Comparison of ENCODE assay signal across 1 cellular context in the genomic region with DNA sequence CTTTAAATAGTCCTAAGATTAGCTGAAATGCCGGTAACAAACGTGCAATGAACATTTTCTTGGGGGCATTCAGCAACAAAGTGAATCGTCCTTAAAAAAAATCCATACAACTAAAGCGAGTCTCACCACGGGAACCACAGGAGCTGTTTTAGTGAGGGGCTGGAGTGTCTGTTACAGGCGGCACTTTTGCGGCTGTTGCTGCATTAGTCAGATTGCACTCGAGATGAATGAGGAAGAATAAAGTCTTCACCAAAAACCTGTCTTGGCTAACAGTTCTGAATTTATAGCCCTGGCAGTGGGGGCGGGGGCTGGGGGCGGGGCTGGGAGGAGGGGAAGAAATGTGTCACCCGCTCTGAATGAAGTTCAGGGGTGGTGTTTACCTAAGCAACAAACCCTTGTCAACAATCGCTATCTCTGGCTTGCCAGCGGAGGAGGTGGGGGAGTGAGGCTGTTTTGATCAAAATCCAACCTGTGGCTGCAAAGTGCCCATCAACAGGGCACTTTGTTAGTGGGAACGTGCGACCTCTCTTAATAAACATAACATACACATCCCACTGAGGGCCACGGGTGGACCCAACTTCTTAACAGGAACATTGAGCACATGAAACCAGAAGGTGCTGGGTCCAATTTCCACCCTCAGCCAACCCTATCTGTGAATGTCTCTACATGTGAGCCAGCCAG.
A peak's percentile ranks its signal among the peaks of the same experiment; 100 is the strongest.
TF ChIP-seq lines count a peak whose summit lies in the region.

No MANE protein-coding gene starts in this region.

TF ChIP-seq in K562, 482 proteins besides CTCF, POLR2A, EP300 and RAD21 (continued from another document and continues in another):
- TF ChIP-seq MTA2 (IDR thresholded peaks at IDR 0.05; ENCODE audit: low read depth): 0 out of 2 replicates have a peak, but pooled peaks have one; percentile 39
- TF ChIP-seq TRIM24 (IDR thresholded peaks at IDR 0.05): peak in 1 of 2 experiments; percentile 16; a peak in 1 of 4 replicates
- peak; percentile 15; the same call in 1 of the 2 replicates for TF ChIP-seq HDAC2 (IDR thresholded peaks at IDR 0.05)
- TF ChIP-seq RCOR1 (IDR thresholded peaks at IDR 0.05; ENCODE audit: borderline replicate concordance in 1 of 2, low read depth in 2 of 2, low read length in 2 of 2): peak in 1 of 2 experiments; percentile 71; a peak in 2 of 4 replicates
- TF ChIP-seq CBFA2T2 (conservative IDR thresholded peaks at IDR 0.05): peak; percentile 45; the same call in 1 of the 2 replicates
- TF ChIP-seq CTBP1 (IDR thresholded peaks at IDR 0.05; ENCODE audit: borderline replicate concordance): peak; percentile 63; the same call in 1 of the 2 replicates
- TF ChIP-seq ZNF232 (CRISPR knock-in tag; IDR thresholded peaks at IDR 0.05): no peak
- TF ChIP-seq ATF1 (CRISPR knock-in tag; IDR thresholded peaks at IDR 0.05): no peak
- no peak for TF ChIP-seq ATF1 (tag; IDR thresholded peaks at IDR 0.05)
- no peak for TF ChIP-seq POLR2B (IDR thresholded peaks at IDR 0.05; ENCODE audit: low read depth, partially characterized antibody)
- peak in 1 of 2 experiments; percentile 63; a peak in 1 of 4 replicates for TF ChIP-seq ZMIZ1 (IDR thresholded peaks at IDR 0.05; ENCODE audit: low read depth in 2 of 2, low read length in 2 of 2)
- TF ChIP-seq HMG20A (CRISPR knock-in tag; conservative IDR thresholded peaks at IDR 0.05): no peak
- no peak for TF ChIP-seq NR2F6 (CRISPR knock-in tag; IDR thresholded peaks at IDR 0.05)
- TF ChIP-seq SMAD1 (IDR thresholded peaks at IDR 0.05; ENCODE audit: low read depth, low read length, partially characterized antibody): peak; percentile 34
- peak; percentile 76; the same call in 1 of the 2 replicates for TF ChIP-seq SMARCE1 (IDR thresholded peaks at IDR 0.05)
- no peak for TF ChIP-seq ESRRA (IDR thresholded peaks at IDR 0.05; ENCODE audit: borderline replicate concordance, low read depth)
- TF ChIP-seq BHLHE40 (IDR thresholded peaks at IDR 0.05; ENCODE audit: low read length): peak; percentile 81
- no peak for TF ChIP-seq MTF1 (CRISPR knock-in tag; IDR thresholded peaks at IDR 0.05; ENCODE audit: borderline replicate concordance)
- TF ChIP-seq ZNF592 (IDR thresholded peaks at IDR 0.05): no peak
- TF ChIP-seq NFE2L1 (tag; IDR thresholded peaks at IDR 0.05; ENCODE audit: borderline replicate concordance, low read depth): no peak
- TF ChIP-seq POLR2AphosphoS5 (IDR thresholded peaks at IDR 0.05; ENCODE audit: control insufficient read depth, insufficient read depth, low read depth, low read length): peak; percentile 60; the same call in 1 of the 2 replicates
- no peak for TF ChIP-seq ZBTB12 (CRISPR knock-in tag; IDR thresholded peaks at IDR 0.05)
- no peak for TF ChIP-seq ZNF347 (CRISPR knock-in tag; IDR thresholded peaks at IDR 0.05; ENCODE audit: low read depth)
- TF ChIP-seq ZNF398 (CRISPR knock-in tag; IDR thresholded peaks at IDR 0.05): no peak
- TF ChIP-seq FOXJ3 (CRISPR knock-in tag; IDR thresholded peaks at IDR 0.05): peak; percentile 85
- TF ChIP-seq, protein P1, sequence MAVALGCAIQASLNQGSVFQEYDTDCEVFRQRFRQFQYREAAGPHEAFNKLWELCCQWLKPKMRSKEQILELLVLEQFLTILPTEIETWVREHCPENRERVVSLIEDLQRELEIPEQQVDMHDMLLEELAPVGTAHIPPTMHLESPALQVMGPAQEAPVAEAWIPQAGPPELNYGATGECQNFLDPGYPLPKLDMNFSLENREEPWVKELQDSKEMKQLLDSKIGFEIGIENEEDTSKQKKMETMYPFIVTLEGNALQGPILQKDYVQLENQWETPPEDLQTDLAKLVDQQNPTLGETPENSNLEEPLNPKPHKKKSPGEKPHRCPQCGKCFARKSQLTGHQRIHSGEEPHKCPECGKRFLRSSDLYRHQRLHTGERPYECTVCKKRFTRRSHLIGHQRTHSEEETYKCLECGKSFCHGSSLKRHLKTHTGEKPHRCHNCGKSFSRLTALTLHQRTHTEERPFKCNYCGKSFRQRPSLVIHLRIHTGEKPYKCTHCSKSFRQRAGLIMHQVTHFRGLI (CRISPR knock-in tag; IDR thresholded peaks at IDR 0.05): no peak
- TF ChIP-seq, protein P2, sequence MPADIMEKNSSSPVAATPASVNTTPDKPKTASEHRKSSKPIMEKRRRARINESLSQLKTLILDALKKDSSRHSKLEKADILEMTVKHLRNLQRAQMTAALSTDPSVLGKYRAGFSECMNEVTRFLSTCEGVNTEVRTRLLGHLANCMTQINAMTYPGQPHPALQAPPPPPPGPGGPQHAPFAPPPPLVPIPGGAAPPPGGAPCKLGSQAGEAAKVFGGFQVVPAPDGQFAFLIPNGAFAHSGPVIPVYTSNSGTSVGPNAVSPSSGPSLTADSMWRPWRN (IDR thresholded peaks at IDR 0.05; ENCODE audit: low read depth): peak; percentile 72; the same call in 1 of the 2 replicates
- TF ChIP-seq ZNF764 (CRISPR knock-in tag; IDR thresholded peaks at IDR 0.05; ENCODE audit: low read depth): no peak
- TF ChIP-seq, protein P3, sequence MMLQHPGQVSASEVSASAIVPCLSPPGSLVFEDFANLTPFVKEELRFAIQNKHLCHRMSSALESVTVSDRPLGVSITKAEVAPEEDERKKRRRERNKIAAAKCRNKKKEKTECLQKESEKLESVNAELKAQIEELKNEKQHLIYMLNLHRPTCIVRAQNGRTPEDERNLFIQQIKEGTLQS (IDR thresholded peaks at IDR 0.05): peak; percentile 29; the same call in 1 of the 2 replicates
- TF ChIP-seq, protein P3 (CRISPR knock-in tag; conservative IDR thresholded peaks at IDR 0.05): no peak
- 0 out of 2 replicates have a peak, but pooled peaks have one; percentile 48 for TF ChIP-seq MTA1 (IDR thresholded peaks at IDR 0.05; ENCODE audit: borderline replicate concordance)
- TF ChIP-seq, protein P4, sequence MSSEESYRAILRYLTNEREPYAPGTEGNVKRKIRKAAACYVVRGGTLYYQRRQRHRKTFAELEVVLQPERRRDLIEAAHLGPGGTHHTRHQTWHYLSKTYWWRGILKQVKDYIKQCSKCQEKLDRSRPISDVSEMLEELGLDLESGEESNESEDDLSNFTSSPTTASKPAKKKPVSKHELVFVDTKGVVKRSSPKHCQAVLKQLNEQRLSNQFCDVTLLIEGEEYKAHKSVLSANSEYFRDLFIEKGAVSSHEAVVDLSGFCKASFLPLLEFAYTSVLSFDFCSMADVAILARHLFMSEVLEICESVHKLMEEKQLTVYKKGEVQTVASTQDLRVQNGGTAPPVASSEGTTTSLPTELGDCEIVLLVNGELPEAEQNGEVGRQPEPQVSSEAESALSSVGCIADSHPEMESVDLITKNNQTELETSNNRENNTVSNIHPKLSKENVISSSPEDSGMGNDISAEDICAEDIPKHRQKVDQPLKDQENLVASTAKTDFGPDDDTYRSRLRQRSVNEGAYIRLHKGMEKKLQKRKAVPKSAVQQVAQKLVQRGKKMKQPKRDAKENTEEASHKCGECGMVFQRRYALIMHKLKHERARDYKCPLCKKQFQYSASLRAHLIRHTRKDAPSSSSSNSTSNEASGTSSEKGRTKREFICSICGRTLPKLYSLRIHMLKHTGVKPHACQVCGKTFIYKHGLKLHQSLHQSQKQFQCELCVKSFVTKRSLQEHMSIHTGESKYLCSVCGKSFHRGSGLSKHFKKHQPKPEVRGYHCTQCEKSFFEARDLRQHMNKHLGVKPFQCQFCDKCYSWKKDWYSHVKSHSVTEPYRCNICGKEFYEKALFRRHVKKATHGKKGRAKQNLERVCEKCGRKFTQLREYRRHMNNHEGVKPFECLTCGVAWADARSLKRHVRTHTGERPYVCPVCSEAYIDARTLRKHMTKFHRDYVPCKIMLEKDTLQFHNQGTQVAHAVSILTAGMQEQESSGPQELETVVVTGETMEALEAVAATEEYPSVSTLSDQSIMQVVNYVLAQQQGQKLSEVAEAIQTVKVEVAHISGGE (CRISPR knock-in tag; IDR thresholded peaks at IDR 0.05): 0 out of 6 replicates have a peak, but pooled peaks of 1 of the 3 experiments have one; percentile 30
- TF ChIP-seq RBM14 (IDR thresholded peaks at IDR 0.05; ENCODE audit: borderline replicate concordance, insufficient read depth, low read depth, low read length): no peak
- no peak for TF ChIP-seq SLC30A9 (CRISPR knock-in tag; IDR thresholded peaks at IDR 0.05)
- peak; percentile 63 for TF ChIP-seq CBFA2T3 (IDR thresholded peaks at IDR 0.05)
- peak; percentile 80 for TF ChIP-seq DPF2 (IDR thresholded peaks at IDR 0.05)
- TF ChIP-seq TFAM (CRISPR knock-in tag; conservative IDR thresholded peaks at IDR 0.05): no peak
- TF ChIP-seq KDM5B (IDR thresholded peaks at IDR 0.05; ENCODE audit: insufficient replicate concordance, low read depth, low read length): no peak
- no peak for TF ChIP-seq FUS (optimal IDR thresholded peaks at IDR 0.05; ENCODE audit: low read depth, low read length)
- TF ChIP-seq NCOA1 (IDR thresholded peaks at IDR 0.05; ENCODE audit: low read depth): peak; percentile 34; the same call in 1 of the 2 replicates
- TF ChIP-seq MYNN (IDR thresholded peaks at IDR 0.05): 0 out of 2 replicates have a peak, but pooled peaks have one; percentile 60
- TF ChIP-seq MYNN (CRISPR knock-in tag; IDR thresholded peaks at IDR 0.05): no peak
- TF ChIP-seq ZNF584 (CRISPR knock-in tag; IDR thresholded peaks at IDR 0.05; ENCODE audit: low read depth): 0 out of 2 replicates have a peak, but pooled peaks have one; percentile 23
- TF ChIP-seq FOXJ2 (tag; IDR thresholded peaks at IDR 0.05): peak; percentile 100
- peak; percentile 52; the same call in 1 of the 2 replicates for TF ChIP-seq SMARCA4 (IDR thresholded peaks at IDR 0.05)
